8 cellular contexts compared by ENCODE assay signal in the genomic region with DNA sequence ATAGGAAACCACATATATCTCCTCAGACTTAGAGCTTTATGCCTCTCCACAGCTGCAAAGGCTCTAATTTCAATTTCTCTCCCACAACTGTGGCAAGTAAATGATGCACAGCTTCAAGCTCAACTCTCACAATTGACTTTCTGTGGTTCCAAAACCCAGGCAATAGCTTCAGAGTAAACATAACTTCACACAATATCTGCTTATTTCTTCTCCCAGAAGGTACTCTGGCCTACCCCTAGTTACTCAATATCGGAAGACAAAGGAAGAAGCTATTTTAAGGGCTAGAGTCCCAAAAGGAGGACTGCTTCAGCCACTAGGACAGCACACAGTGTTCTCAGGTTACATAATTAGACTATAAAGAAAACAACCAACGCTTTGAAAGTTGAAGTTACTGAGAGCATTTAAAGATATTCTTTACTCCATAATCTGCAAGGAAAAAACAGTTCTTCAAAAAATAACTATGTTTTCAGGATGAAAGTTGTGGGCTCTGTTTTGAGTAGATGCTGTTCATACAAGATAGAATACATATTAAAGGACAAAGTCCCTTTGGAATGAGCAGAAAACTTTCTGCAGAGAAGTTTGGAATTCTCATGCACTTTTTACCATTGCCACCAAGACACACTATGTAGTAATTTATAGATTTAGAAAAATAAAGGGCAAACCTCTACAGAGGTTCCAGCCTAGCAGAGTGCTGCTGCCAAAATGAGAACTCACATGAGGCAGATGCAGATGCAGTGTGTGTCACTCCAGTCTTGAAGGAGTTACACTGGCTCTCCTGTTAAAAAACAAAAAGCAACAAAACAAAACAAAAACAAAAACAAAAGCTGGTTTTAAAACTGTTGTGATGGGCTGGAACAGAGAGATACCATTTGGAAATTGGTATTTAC.
A peak's percentile ranks its signal among the peaks of the same experiment; 100 is the strongest.
DNase-seq lines count a peak whose midpoint lies in the region; ATAC-seq and TF ChIP-seq lines count a peak whose summit lies in the region.

No MANE protein-coding gene starts in this region.

- peak overlapping the region; percentile 85 for H3K4me2 ChIP-seq in Karpas-422 (ENCODE audit: low read depth, low read length, poor library complexity, severe bottlenecking)

- H3K79me2 ChIP-seq in Karpas-422 (ENCODE audit: low read length), result peaks cover 80% of the 10 kb centered on the region

- H3K36me3 ChIP-seq in Karpas-422 (ENCODE audit: insufficient read depth, low read length) (peaks cover 7% of the 10 kb centered on the region; the same call in 1 of the 2 replicates), H7 (replicated peaks; ENCODE audit: control insufficient read depth, insufficient read depth, low read length) (no peaks in the 10 kb centered on the region; the same call in 1 of the 2 replicates)

- H3K4me3 ChIP-seq in Karpas-422 (ENCODE audit: low read length) (peak overlapping the region; percentile 62), fibroblast of villous mesenchyme (ENCODE audit: low read depth, low read length) (no peak overlapping the region), H7 (ENCODE audit: insufficient read depth, low read depth, low read length) (no peak overlapping the region)

- peak overlapping the region; percentile 94 for H3K27ac ChIP-seq in Karpas-422 (ENCODE audit: low read length)

- H3K27me3 Mint-ChIP-seq in activated CD8-positive, alpha-beta T cell treated with anti-CD3 and anti-CD28 coated beads, Interleukin-2, amount 10 ng/mL, durations not matched to agents 7 days and 5 days (ENCODE audit: low read depth), result no peaks in the 10 kb centered on the region

- CTCF ChIA-PET in GM10248 (lab: Yijun Ruan, JAX), result interaction anchor here (0.8 to 2.2 kb wide), 8 partner anchors 10 to 453 kb away, joined by 3 to 7 read pairs (median 4); no protein-coding TSS in a partner anchor
- CTCF ChIA-PET in activated CD8-positive, alpha-beta T cell treated with anti-CD3 and anti-CD28 coated beads, Interleukin-2, amount 10 ng/mL, durations not matched to agents 7 days and 5 days (lab: Charles Lee), result interaction anchor here (0.7 to 2.4 kb wide), 5 partner anchors 23 to 210 kb away, joined by 3 to 7 read pairs (median 3); no protein-coding TSS in a partner anchor

- no peak for TF ChIP-seq CTCF in GM10248 (IDR thresholded peaks at IDR 0.05; ENCODE audit: control extremely low read depth, extremely low read depth, low read depth, missing control alignments)
- no peak for TF ChIP-seq CTCF in fibroblast of villous mesenchyme (IDR thresholded peaks at IDR 0.05; ENCODE audit: insufficient read depth, low read depth, low read length)

- H3K4me1 Mint-ChIP-seq in activated CD8-positive, alpha-beta T cell treated with anti-CD3 and anti-CD28 coated beads, Interleukin-2, amount 10 ng/mL, durations not matched to agents 7 days and 5 days (ENCODE audit: low read depth), result peaks cover 3% of the 10 kb centered on the region

- H3K27me3 ChIP-seq in Karpas-422 (ENCODE audit: low read length) (no peaks in the 10 kb centered on the region), H7 (ENCODE audit: control insufficient read depth, insufficient read depth, low read length) (no peaks in the 10 kb centered on the region)

- no peaks in the 10 kb centered on the region for H4K20me1 ChIP-seq in Karpas-422 (ENCODE audit: insufficient read depth, low read depth, low read length)

- DNase-seq in GM10248 (ENCODE audit: extremely low spot score) (peak; percentile 48), Karpas-422 (peak; percentile 73), fibroblast of villous mesenchyme (ENCODE audit: low read depth) (peak; percentile 70), smooth muscle cell of the brain vasculature (ENCODE audit: low read depth, low spot score) (peak; percentile 9), T1000 (lab: John Stamatoyannopoulos, UW) (no peak), H7 (no peak)
- DNase-seq in activated CD8-positive, alpha-beta T cell treated with anti-CD3 and anti-CD28 coated beads, Interleukin-2, amount 10 ng/mL, durations not matched to agents 7 days and 5 days, result no peak

- H3K9ac ChIP-seq in Karpas-422 (ENCODE audit: low read length), result peak overlapping the region; percentile 61

- H2AFZ ChIP-seq in Karpas-422 (ENCODE audit: low read length), result no peak overlapping the region

- ATAC-seq in GM21576 (IDR thresholded peaks at IDR 0.05; ENCODE audit: unreplicated experiment), result peak; percentile 65
- no peak for ATAC-seq in activated CD8-positive, alpha-beta T cell treated with anti-CD3 and anti-CD28 coated beads, Interleukin-2, amount 10 ng/mL, durations not matched to agents 7 days and 5 days

- H3K4me3 Mint-ChIP-seq in activated CD8-positive, alpha-beta T cell treated with anti-CD3 and anti-CD28 coated beads, Interleukin-2, amount 10 ng/mL, durations not matched to agents 7 days and 5 days, result no peak overlapping the region

- POLR2A ChIA-PET in GM10248 (lab: Yijun Ruan, JAX), result no interaction called here
- POLR2A ChIA-PET in activated CD8-positive, alpha-beta T cell treated with anti-CD3 and anti-CD28 coated beads, Interleukin-2, amount 10 ng/mL, durations not matched to agents 7 days and 5 days (lab: Charles Lee), result no interaction called here

- peaks cover 64% of the 10 kb centered on the region for H3K4me1 ChIP-seq in Karpas-422 (ENCODE audit: low read length)

- H3K27ac Mint-ChIP-seq in activated CD8-positive, alpha-beta T cell treated with anti-CD3 and anti-CD28 coated beads, Interleukin-2, amount 10 ng/mL, durations not matched to agents 7 days and 5 days, result no peak overlapping the region

- H3K9me3 ChIP-seq in Karpas-422 (ENCODE audit: low read length), result no peaks in the 10 kb centered on the region

- no peaks in the 10 kb centered on the region for H3K9me3 Mint-ChIP-seq in activated CD8-positive, alpha-beta T cell treated with anti-CD3 and anti-CD28 coated beads, Interleukin-2, amount 10 ng/mL, durations not matched to agents 7 days and 5 days (ENCODE audit: insufficient read depth)

- H3K36me3 Mint-ChIP-seq in activated CD8-positive, alpha-beta T cell treated with anti-CD3 and anti-CD28 coated beads, Interleukin-2, amount 10 ng/mL, durations not matched to agents 7 days and 5 days (ENCODE audit: low read depth), result peaks cover 17% of the 10 kb centered on the region

- H3K9me2 ChIP-seq in Karpas-422 (replicated peaks; ENCODE audit: insufficient read depth, low read length), result no peaks in the 10 kb centered on the region

Comparison
In these comparisons a context has a peak if more than half of its experiments do, and no peak if none do; other contexts are left out.
1. DNase-seq: peak in GM10248 (single experiment), Karpas-422 (single experiment), fibroblast of villous mesenchyme (single experiment) and smooth muscle cell of the brain vasculature (single experiment); none in activated CD8-positive, alpha-beta T cell treated with anti-CD3 and anti-CD28 coated beads, Interleukin-2, amount 10 ng/mL, durations not matched to agents 7 days and 5 days (single experiment), T1000 (single experiment) and H7 (single experiment).